In genomic region chr10:132187421-132188138, GRCh38 we compare ENCODE assay signal across 8 cellular contexts. TPM values are rescaled to one million over a fixed set of nuclear protein-coding genes. Genes with fewer than 3 reads are reported as not detected.
DNase-seq lines count a peak whose midpoint lies in the region; ATAC-seq and TF ChIP-seq lines count a peak whose summit lies in the region.

No MANE protein-coding gene starts in this region.

- H3K36me3 Mint-ChIP-seq in activated CD4-positive, alpha-beta memory T cell treated with anti-CD3 and anti-CD28 coated beads for 36 hours = no peaks in the 10 kb centered on the region

- POLR2A ChIA-PET in HEK293T (lab: Yijun Ruan, JAX) = no interaction called here
- POLR2A ChIA-PET in activated CD4-positive, alpha-beta memory T cell treated with anti-CD3 and anti-CD28 coated beads for 36 hours (lab: Charles Lee) = no interaction called here

- H3K9me3 Mint-ChIP-seq in activated CD4-positive, alpha-beta memory T cell treated with anti-CD3 and anti-CD28 coated beads for 36 hours = no peaks in the 10 kb centered on the region

- H3K4me3 Mint-ChIP-seq in activated CD4-positive, alpha-beta memory T cell treated with anti-CD3 and anti-CD28 coated beads for 36 hours = peak overlapping the region; percentile 31

- CTCF ChIA-PET in HEK293T (lab: Yijun Ruan, JAX) = no interaction called here
- CTCF ChIA-PET in activated CD4-positive, alpha-beta memory T cell treated with anti-CD3 and anti-CD28 coated beads for 36 hours (lab: Charles Lee) = interaction anchor here (0.7 kb wide), 1 partner anchor 258 kb away, joined by 3 read pairs; no protein-coding TSS in a partner anchor

- no peak overlapping the region for H3K27ac Mint-ChIP-seq in activated CD4-positive, alpha-beta memory T cell treated with anti-CD3 and anti-CD28 coated beads for 36 hours

- DNase-seq in HEK293T (ENCODE audit: extremely low spot score) = peak; percentile 53
- DNase-seq in activated CD4-positive, alpha-beta memory T cell treated with anti-CD3 and anti-CD28 coated beads for 36 hours = no peak
- DNase-seq in left ventricle myocardium superior = no peak
- DNase-seq in skeletal muscle cell (ENCODE audit: low read depth) = no peak
- DNase-seq in activated CD8-positive, alpha-beta memory T cell treated with anti-CD3 and anti-CD28 coated beads, Interleukin-2, amount 50 U/mL, for 48 hours = no peak
- DNase-seq in NCI-H2081 treated with DMSO at 0.1 percent for 48 hours (lab: John Stamatoyannopoulos, UW) = no peak
- DNase-seq in middle frontal gyrus (ENCODE audit: extremely low spot score, low spot score) = no peak
- no peak for DNase-seq in NOMO-1 treated with dmso at 0.1 percent for 144 hours (lab: John Stamatoyannopoulos, UW; ENCODE audit: unreplicated experiment)

- intact Hi-C loops in activated CD4-positive, alpha-beta memory T cell treated with anti-CD3 and anti-CD28 coated beads for 36 hours (cut with micrococcal nuclease) = no loop called here
- intact Hi-C loops in left ventricle myocardium superior (cut with micrococcal nuclease) = no loop called here

- H3K27me3 Mint-ChIP-seq in activated CD4-positive, alpha-beta memory T cell treated with anti-CD3 and anti-CD28 coated beads for 36 hours = peaks cover 38% of the 10 kb centered on the region

- peak overlapping the region; percentile 75 for H3K4me3 ChIP-seq in skeletal muscle cell (ENCODE audit: low read depth, low read length)

- peak; percentile 19 for ATAC-seq in left ventricle myocardium superior

- H3K4me1 Mint-ChIP-seq in activated CD4-positive, alpha-beta memory T cell treated with anti-CD3 and anti-CD28 coated beads for 36 hours (ENCODE audit: low read depth) = peaks cover 9% of the 10 kb centered on the region

TF ChIP-seq in HEK293T, 16 proteins besides CTCF, POLR2A, EP300 and RAD21:
- no peak for TF ChIP-seq FOXA1 (IDR thresholded peaks at IDR 0.05)

RNA-seq across cellular contexts. Expression of gene DPYSL4, which starts 0.8 kb away (rescaled TPM):
- total RNA-seq in activated CD4-positive, alpha-beta memory T cell treated with anti-CD3 and anti-CD28 coated beads for 36 hours = 1 to 10 TPM; 7.0 to 7.2 TPM
- 45.2 TPM for total RNA-seq in left ventricle myocardium superior
